1 cellular context compared by ENCODE assay signal in genomic region chr6:56515081-56515905, GRCh38.
TF ChIP-seq lines count a peak whose summit lies in the region.

No MANE protein-coding gene starts in this region.

TF ChIP-seq in WTC11, 78 proteins besides CTCF, POLR2A, EP300 and RAD21 (continued from another document):
- TF ChIP-seq ATF6 (CRISPR knock-in tag; IDR thresholded peaks at IDR 0.05): no peak
- no peak for TF ChIP-seq NFE2L1 (CRISPR knock-in tag; IDR thresholded peaks at IDR 0.05)
- no peak for TF ChIP-seq ERG (CRISPR knock-in tag; IDR thresholded peaks at IDR 0.05)
- TF ChIP-seq ZNF281 (CRISPR knock-in tag; IDR thresholded peaks at IDR 0.05): no peak
- TF ChIP-seq JUN (CRISPR knock-in tag; IDR thresholded peaks at IDR 0.05): no peak
- no peak for TF ChIP-seq IRF2 (CRISPR knock-in tag; IDR thresholded peaks at IDR 0.05; ENCODE audit: borderline replicate concordance, low read depth)
- no peak for TF ChIP-seq OVOL2 (CRISPR knock-in tag; IDR thresholded peaks at IDR 0.05; ENCODE audit: borderline replicate concordance)
- TF ChIP-seq ZNF423 (CRISPR knock-in tag; IDR thresholded peaks at IDR 0.05): no peak
